Comparison of ENCODE assay signal across 8 cellular contexts in genomic region chr4:119103263-119103662, GRCh38. TPM values are rescaled to one million over a fixed set of nuclear protein-coding genes. Genes with fewer than 3 reads are reported as not detected.
A peak's percentile ranks its signal among the peaks of the same experiment; 100 is the strongest.
DNase-seq lines count a peak whose midpoint lies in the region; ATAC-seq, FAIRE-seq and TF ChIP-seq lines count a peak whose summit lies in the region.

No MANE protein-coding gene starts in this region.

- H3K9me3 Mint-ChIP-seq in WTC11, result no peaks in the 10 kb centered on the region
- no peaks in the 10 kb centered on the region for H3K9me3 Mint-ChIP-seq in activated naive CD8-positive, alpha-beta T cell treated with anti-CD3 and anti-CD28 coated beads, Interleukin-2, amount 50 U/mL, for 24 hours

- POLR2A ChIA-PET in WTC11 (lab: Charles Lee), result interaction anchor here (1.7 kb wide), 1 partner anchor 110 kb away, joined by 5 read pairs; the partner anchor contains the start of gene USP53

- H3K27ac ChIP-seq in right cardiac atrium (ENCODE audit: low read length) (no peak overlapping the region), subcutaneous abdominal adipose tissue (ENCODE audit: low read depth, low read length) (peak overlapping the region; percentile 59)

- no peaks in the 10 kb centered on the region for H3K27me3 ChIP-seq in right cardiac atrium (ENCODE audit: control insufficient read depth, insufficient read depth)
- H3K27me3 ChIP-seq in subcutaneous abdominal adipose tissue (ENCODE audit: control insufficient read depth in 5 of 5, insufficient read depth in 4 of 5, low read length in 5 of 5), result no peaks in the 10 kb centered on the region

- H3K4me1 Mint-ChIP-seq in WTC11, result peaks cover 16% of the 10 kb centered on the region
- no peaks in the 10 kb centered on the region for H3K4me1 Mint-ChIP-seq in activated naive CD8-positive, alpha-beta T cell treated with anti-CD3 and anti-CD28 coated beads, Interleukin-2, amount 50 U/mL, for 24 hours

- TF ChIP-seq CTCF in WTC11 (IDR thresholded peaks at IDR 0.05) (no peak), D721Med (IDR thresholded peaks at IDR 0.05; ENCODE audit: insufficient read depth, missing control alignments) (no peak)

- H3K9me3 ChIP-seq in right cardiac atrium (ENCODE audit: control insufficient read depth, low read length) (no peaks in the 10 kb centered on the region), subcutaneous abdominal adipose tissue (ENCODE audit: control insufficient read depth in 5 of 5, low read length in 5 of 5) (no peaks in the 10 kb centered on the region)

- H3K27me3 Mint-ChIP-seq in WTC11 (ENCODE audit: low read depth), result no peaks in the 10 kb centered on the region
- H3K27me3 Mint-ChIP-seq in activated naive CD8-positive, alpha-beta T cell treated with anti-CD3 and anti-CD28 coated beads, Interleukin-2, amount 50 U/mL, for 24 hours, result no peaks in the 10 kb centered on the region

- H3K9ac ChIP-seq in subcutaneous abdominal adipose tissue (ENCODE audit: low read length in 5 of 5), result peak overlapping the region in 1 of 5 donors; percentile 51

- no peak overlapping the region for H3K4me3 ChIP-seq in right cardiac atrium (ENCODE audit: low read length)
- H3K4me3 ChIP-seq in subcutaneous abdominal adipose tissue (ENCODE audit: low read depth in 1 of 5, low read length in 5 of 5), result no peak overlapping the region

- no peak for FAIRE-seq in D721Med (lab: Jason Lieb, UNC)

- DNase-seq in HS-5 (ENCODE audit: low read depth) (peak; percentile 88), WTC11 (ENCODE audit: low spot score) (no peak), right cardiac atrium (peak; percentile 31 to 63 (median 49)), D721Med (ENCODE audit: insufficient read length, low spot score) (no peak), mucosa of gallbladder (ENCODE audit: low spot score) (no peak)
- no peak for DNase-seq in activated naive CD8-positive, alpha-beta T cell treated with anti-CD3 and anti-CD28 coated beads, Interleukin-2, amount 50 U/mL, for 24 hours
- no peak for DNase-seq in activated CD8-positive, alpha-beta memory T cell treated with anti-CD3 and anti-CD28 coated beads, Interleukin-2, amount 50 U/mL, for 48 hours

- H3K36me3 Mint-ChIP-seq in WTC11, result no peaks in the 10 kb centered on the region
- H3K36me3 Mint-ChIP-seq in activated naive CD8-positive, alpha-beta T cell treated with anti-CD3 and anti-CD28 coated beads, Interleukin-2, amount 50 U/mL, for 24 hours (ENCODE audit: low read depth), result no peaks in the 10 kb centered on the region

- CTCF ChIA-PET in WTC11 (lab: Charles Lee), result interaction anchor here (0.6 to 1.5 kb wide), 2 partner anchors 120 to 421 kb away, joined by 3 read pairs; no protein-coding TSS in a partner anchor

- 17% methylated on average over 2 of the region's 2 CpGs for WGBS in right cardiac atrium

- H3K36me3 ChIP-seq in subcutaneous abdominal adipose tissue (ENCODE audit: control insufficient read depth in 5 of 5, insufficient read depth in 5 of 5, low read length in 5 of 5), result no peaks in the 10 kb centered on the region

- peaks cover 2% of the 10 kb centered on the region for H3K4me1 ChIP-seq in right cardiac atrium (ENCODE audit: control insufficient read depth, insufficient read depth, low read length)
- H3K4me1 ChIP-seq in subcutaneous abdominal adipose tissue (ENCODE audit: control insufficient read depth in 5 of 5, insufficient read depth in 5 of 5, low read length in 5 of 5), result peaks cover 0 to 26% (median 10%) of the 10 kb centered on the region in 5 donors

- H3K27ac Mint-ChIP-seq in WTC11, result peak overlapping the region; percentile 28; the same call in 1 of the 2 replicates
- no peak overlapping the region for H3K27ac Mint-ChIP-seq in activated naive CD8-positive, alpha-beta T cell treated with anti-CD3 and anti-CD28 coated beads, Interleukin-2, amount 50 U/mL, for 24 hours

- intact Hi-C loops in right cardiac atrium (cut with DNase I), result no loop called here

- no peak overlapping the region for H3K4me3 Mint-ChIP-seq in WTC11
- H3K4me3 Mint-ChIP-seq in activated naive CD8-positive, alpha-beta T cell treated with anti-CD3 and anti-CD28 coated beads, Interleukin-2, amount 50 U/mL, for 24 hours, result no peak overlapping the region

- ATAC-seq in WTC11 (peak; percentile 60), right cardiac atrium (peak; percentile 75 to 95)
- no peak for ATAC-seq in activated naive CD8-positive, alpha-beta T cell treated with anti-CD3 and anti-CD28 coated beads, Interleukin-2, amount 50 U/mL, for 24 hours

TF ChIP-seq in WTC11, 78 proteins besides CTCF, POLR2A, EP300 and RAD21 (continues in another document):
- TF ChIP-seq NR1H2 (CRISPR knock-in tag; IDR thresholded peaks at IDR 0.05), result no peak
- TF ChIP-seq PREB (CRISPR knock-in tag; IDR thresholded peaks at IDR 0.05; ENCODE audit: borderline replicate concordance), result no peak
- TF ChIP-seq ZNF423 (CRISPR knock-in tag; IDR thresholded peaks at IDR 0.05), result no peak
- no peak for TF ChIP-seq NFYB (CRISPR knock-in tag; conservative IDR thresholded peaks at IDR 0.05; ENCODE audit: low read depth)
- TF ChIP-seq ATF6 (CRISPR knock-in tag; IDR thresholded peaks at IDR 0.05), result no peak
- no peak for TF ChIP-seq ZNF532 (CRISPR knock-in tag; IDR thresholded peaks at IDR 0.05; ENCODE audit: borderline replicate concordance)
- no peak for TF ChIP-seq ESRRA (CRISPR knock-in tag; IDR thresholded peaks at IDR 0.05; ENCODE audit: borderline replicate concordance)
- no peak for TF ChIP-seq CDX4 (CRISPR knock-in tag; IDR thresholded peaks at IDR 0.05; ENCODE audit: borderline replicate concordance)
- TF ChIP-seq FOXK1 (CRISPR knock-in tag; IDR thresholded peaks at IDR 0.05), result no peak
- no peak for TF ChIP-seq MYBL2 (CRISPR knock-in tag; IDR thresholded peaks at IDR 0.05)

RNA-seq across cellular contexts. Expression of gene MYOZ2, which starts 32.4 kb away (rescaled TPM):
- total RNA-seq in WTC11 (2021), result not detected in 3 replicates
- 100 to 1,000 TPM; 506 to 683 (median 614) TPM for total RNA-seq in right cardiac atrium
- polyA plus RNA-seq in right cardiac atrium, result 709 TPM
- 0.32 TPM for total RNA-seq in mucosa of gallbladder

Comparison
In these comparisons a context has a peak if more than half of its experiments do, and no peak if none do; other contexts are left out.
1. DNase-seq: peak in HS-5 (single experiment) and right cardiac atrium (3 of 3); none in WTC11 (single experiment), activated naive CD8-positive, alpha-beta T cell treated with anti-CD3 and anti-CD28 coated beads, Interleukin-2, amount 50 U/mL, for 24 hours (single experiment), D721Med (single experiment), mucosa of gallbladder (single experiment) and activated CD8-positive, alpha-beta memory T cell treated with anti-CD3 and anti-CD28 coated beads, Interleukin-2, amount 50 U/mL, for 48 hours (single experiment).
2. RNA of gene MYOZ2, which starts 32.4 kb away (total RNA-seq): 506 to 683 TPM in right cardiac atrium; 0.32 TPM in mucosa of gallbladder (single experiment) and not detected in WTC11; every median in the first group is over 100 times any median in the second.